Comparison of ENCODE assay signal across 1 cellular context in genomic region chr5:35855221-35855620, GRCh38.
TF ChIP-seq lines count a peak whose summit lies in the region.

No MANE protein-coding gene starts in this region.

TF ChIP-seq in HepG2, 621 proteins besides CTCF, POLR2A, EP300 and RAD21 (continued from another document):
- TF ChIP-seq MLXIP (CRISPR knock-in tag; IDR thresholded peaks at IDR 0.05; ENCODE audit: borderline replicate concordance) (no peak), MXD1 (CRISPR knock-in tag; IDR thresholded peaks at IDR 0.05) (no peak), NFE2L1 (CRISPR knock-in tag; IDR thresholded peaks at IDR 0.05; ENCODE audit: borderline replicate concordance) (no peak)
TF ChIP-seq in HepG2: peak in this region for 0.
